In the genomic region with DNA sequence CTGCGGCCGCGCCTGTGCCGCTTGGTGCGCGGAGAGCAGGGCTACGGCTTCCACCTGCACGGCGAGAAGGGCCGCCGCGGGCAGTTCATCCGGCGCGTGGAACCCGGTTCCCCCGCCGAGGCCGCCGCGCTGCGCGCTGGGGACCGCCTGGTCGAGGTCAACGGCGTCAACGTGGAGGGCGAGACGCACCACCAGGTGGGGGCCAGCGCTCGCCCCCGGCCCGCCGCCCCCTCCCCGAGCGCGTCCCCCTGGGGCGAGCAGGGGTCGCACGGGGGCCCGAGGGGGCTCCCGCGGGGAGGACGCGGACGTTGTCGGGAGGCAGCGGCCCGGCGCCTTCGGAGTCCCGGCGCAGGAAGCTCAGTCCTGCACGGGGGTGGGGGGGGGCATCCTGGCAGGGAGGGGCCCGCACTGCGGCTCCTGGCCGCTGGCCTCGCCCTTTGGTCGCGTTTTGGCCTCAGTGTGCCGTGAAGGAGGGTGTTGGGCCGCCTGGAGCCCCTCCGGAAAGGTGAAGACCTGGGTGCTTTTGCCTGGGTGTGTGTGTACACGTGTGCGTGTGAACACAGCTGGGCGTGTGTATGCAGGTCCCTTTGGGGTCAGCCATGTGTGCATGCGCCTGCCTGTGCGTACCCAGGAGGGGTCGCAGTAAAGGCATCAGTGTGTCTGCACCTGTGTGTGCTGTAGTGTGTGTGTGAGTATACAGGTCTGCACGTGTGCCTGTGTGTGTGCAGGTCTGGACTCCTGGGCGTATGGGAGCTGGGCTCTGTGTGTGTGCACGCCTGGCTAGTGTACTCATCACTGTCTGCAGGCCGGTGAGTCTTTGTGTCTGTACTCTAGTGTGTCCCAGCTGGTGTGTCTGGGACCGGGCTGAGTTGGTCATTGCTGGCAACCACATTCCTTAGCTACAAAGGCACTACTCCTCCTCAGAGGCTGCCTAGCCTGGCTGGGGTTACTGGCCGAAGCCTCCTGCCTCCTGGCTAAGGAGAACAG, we compare ENCODE assay signal across 1 cellular context.
TF ChIP-seq lines count a peak whose summit lies in the region.

No MANE protein-coding gene starts in this region.

TF ChIP-seq in HepG2, 621 proteins besides CTCF, POLR2A, EP300 and RAD21 (continued from another document and continues in another):
- TF ChIP-seq RAD51 (IDR thresholded peaks at IDR 0.05; ENCODE audit: borderline replicate concordance): no peak
- TF ChIP-seq, protein P1, sequence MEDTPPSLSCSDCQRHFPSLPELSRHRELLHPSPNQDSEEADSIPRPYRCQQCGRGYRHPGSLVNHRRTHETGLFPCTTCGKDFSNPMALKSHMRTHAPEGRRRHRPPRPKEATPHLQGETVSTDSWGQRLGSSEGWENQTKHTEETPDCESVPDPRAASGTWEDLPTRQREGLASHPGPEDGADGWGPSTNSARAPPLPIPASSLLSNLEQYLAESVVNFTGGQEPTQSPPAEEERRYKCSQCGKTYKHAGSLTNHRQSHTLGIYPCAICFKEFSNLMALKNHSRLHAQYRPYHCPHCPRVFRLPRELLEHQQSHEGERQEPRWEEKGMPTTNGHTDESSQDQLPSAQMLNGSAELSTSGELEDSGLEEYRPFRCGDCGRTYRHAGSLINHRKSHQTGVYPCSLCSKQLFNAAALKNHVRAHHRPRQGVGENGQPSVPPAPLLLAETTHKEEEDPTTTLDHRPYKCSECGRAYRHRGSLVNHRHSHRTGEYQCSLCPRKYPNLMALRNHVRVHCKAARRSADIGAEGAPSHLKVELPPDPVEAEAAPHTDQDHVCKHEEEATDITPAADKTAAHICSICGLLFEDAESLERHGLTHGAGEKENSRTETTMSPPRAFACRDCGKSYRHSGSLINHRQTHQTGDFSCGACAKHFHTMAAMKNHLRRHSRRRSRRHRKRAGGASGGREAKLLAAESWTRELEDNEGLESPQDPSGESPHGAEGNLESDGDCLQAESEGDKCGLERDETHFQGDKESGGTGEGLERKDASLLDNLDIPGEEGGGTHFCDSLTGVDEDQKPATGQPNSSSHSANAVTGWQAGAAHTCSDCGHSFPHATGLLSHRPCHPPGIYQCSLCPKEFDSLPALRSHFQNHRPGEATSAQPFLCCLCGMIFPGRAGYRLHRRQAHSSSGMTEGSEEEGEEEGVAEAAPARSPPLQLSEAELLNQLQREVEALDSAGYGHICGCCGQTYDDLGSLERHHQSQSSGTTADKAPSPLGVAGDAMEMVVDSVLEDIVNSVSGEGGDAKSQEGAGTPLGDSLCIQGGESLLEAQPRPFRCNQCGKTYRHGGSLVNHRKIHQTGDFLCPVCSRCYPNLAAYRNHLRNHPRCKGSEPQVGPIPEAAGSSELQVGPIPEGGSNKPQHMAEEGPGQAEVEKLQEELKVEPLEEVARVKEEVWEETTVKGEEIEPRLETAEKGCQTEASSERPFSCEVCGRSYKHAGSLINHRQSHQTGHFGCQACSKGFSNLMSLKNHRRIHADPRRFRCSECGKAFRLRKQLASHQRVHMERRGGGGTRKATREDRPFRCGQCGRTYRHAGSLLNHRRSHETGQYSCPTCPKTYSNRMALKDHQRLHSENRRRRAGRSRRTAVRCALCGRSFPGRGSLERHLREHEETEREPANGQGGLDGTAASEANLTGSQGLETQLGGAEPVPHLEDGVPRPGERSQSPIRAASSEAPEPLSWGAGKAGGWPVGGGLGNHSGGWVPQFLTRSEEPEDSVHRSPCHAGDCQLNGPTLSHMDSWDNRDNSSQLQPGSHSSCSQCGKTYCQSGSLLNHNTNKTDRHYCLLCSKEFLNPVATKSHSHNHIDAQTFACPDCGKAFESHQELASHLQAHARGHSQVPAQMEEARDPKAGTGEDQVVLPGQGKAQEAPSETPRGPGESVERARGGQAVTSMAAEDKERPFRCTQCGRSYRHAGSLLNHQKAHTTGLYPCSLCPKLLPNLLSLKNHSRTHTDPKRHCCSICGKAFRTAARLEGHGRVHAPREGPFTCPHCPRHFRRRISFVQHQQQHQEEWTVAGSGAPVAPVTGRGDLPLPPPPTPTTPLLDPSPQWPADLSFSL (CRISPR knock-in tag; IDR thresholded peaks at IDR 0.05): peak; percentile 68; the same call in 1 of the 2 replicates
- no peak for TF ChIP-seq TOE1 (CRISPR knock-in tag; IDR thresholded peaks at IDR 0.05)
- no peak for TF ChIP-seq ZFP36L2 (CRISPR knock-in tag; IDR thresholded peaks at IDR 0.05)
- no peak for TF ChIP-seq NFYB (CRISPR knock-in tag; IDR thresholded peaks at IDR 0.05)
- no peak for TF ChIP-seq ZNF546 (CRISPR knock-in tag; conservative IDR thresholded peaks at IDR 0.05)
- peak; percentile 54; the same call in 1 of the 2 replicates for TF ChIP-seq ZNF788 (CRISPR knock-in tag; IDR thresholded peaks at IDR 0.05; ENCODE audit: borderline replicate concordance)
- no peak for TF ChIP-seq ZNF547 (CRISPR knock-in tag; IDR thresholded peaks at IDR 0.05)
- TF ChIP-seq SALL2 (CRISPR knock-in tag; IDR thresholded peaks at IDR 0.05): no peak
- TF ChIP-seq, protein P2, sequence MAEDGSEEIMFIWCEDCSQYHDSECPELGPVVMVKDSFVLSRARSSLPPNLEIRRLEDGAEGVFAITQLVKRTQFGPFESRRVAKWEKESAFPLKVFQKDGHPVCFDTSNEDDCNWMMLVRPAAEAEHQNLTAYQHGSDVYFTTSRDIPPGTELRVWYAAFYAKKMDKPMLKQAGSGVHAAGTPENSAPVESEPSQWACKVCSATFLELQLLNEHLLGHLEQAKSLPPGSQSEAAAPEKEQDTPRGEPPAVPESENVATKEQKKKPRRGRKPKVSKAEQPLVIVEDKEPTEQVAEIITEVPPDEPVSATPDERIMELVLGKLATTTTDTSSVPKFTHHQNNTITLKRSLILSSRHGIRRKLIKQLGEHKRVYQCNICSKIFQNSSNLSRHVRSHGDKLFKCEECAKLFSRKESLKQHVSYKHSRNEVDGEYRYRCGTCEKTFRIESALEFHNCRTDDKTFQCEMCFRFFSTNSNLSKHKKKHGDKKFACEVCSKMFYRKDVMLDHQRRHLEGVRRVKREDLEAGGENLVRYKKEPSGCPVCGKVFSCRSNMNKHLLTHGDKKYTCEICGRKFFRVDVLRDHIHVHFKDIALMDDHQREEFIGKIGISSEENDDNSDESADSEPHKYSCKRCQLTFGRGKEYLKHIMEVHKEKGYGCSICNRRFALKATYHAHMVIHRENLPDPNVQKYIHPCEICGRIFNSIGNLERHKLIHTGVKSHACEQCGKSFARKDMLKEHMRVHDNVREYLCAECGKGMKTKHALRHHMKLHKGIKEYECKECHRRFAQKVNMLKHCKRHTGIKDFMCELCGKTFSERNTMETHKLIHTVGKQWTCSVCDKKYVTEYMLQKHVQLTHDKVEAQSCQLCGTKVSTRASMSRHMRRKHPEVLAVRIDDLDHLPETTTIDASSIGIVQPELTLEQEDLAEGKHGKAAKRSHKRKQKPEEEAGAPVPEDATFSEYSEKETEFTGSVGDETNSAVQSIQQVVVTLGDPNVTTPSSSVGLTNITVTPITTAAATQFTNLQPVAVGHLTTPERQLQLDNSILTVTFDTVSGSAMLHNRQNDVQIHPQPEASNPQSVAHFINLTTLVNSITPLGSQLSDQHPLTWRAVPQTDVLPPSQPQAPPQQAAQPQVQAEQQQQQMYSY (CRISPR knock-in tag; IDR thresholded peaks at IDR 0.05): 0 out of 2 replicates have a peak, but pooled peaks have one; percentile 23
- no peak for TF ChIP-seq DPF2 (CRISPR knock-in tag; IDR thresholded peaks at IDR 0.05; ENCODE audit: borderline replicate concordance, low read depth)
- TF ChIP-seq ZNF343 (CRISPR knock-in tag; IDR thresholded peaks at IDR 0.05): no peak
- TF ChIP-seq FOSL2 (CRISPR knock-in tag; IDR thresholded peaks at IDR 0.05): no peak
- no peak for TF ChIP-seq KAT8 (CRISPR knock-in tag; IDR thresholded peaks at IDR 0.05)
- TF ChIP-seq KAT7 (CRISPR knock-in tag; IDR thresholded peaks at IDR 0.05; ENCODE audit: borderline replicate concordance): no peak
- no peak for TF ChIP-seq RELA (CRISPR knock-in tag; IDR thresholded peaks at IDR 0.05)
- TF ChIP-seq RBFOX2 (IDR thresholded peaks at IDR 0.05; ENCODE audit: low read depth, low read length): 0 out of 2 replicates have a peak, but pooled peaks have one; percentile 20
- no peak for TF ChIP-seq MBNL3 (CRISPR knock-in tag; conservative IDR thresholded peaks at IDR 0.05)
- TF ChIP-seq, protein P3, sequence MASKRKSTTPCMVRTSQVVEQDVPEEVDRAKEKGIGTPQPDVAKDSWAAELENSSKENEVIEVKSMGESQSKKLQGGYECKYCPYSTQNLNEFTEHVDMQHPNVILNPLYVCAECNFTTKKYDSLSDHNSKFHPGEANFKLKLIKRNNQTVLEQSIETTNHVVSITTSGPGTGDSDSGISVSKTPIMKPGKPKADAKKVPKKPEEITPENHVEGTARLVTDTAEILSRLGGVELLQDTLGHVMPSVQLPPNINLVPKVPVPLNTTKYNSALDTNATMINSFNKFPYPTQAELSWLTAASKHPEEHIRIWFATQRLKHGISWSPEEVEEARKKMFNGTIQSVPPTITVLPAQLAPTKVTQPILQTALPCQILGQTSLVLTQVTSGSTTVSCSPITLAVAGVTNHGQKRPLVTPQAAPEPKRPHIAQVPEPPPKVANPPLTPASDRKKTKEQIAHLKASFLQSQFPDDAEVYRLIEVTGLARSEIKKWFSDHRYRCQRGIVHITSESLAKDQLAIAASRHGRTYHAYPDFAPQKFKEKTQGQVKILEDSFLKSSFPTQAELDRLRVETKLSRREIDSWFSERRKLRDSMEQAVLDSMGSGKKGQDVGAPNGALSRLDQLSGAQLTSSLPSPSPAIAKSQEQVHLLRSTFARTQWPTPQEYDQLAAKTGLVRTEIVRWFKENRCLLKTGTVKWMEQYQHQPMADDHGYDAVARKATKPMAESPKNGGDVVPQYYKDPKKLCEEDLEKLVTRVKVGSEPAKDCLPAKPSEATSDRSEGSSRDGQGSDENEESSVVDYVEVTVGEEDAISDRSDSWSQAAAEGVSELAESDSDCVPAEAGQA (IDR thresholded peaks at IDR 0.05; ENCODE audit: low read depth): no peak
- TF ChIP-seq, protein P3 (CRISPR knock-in tag; IDR thresholded peaks at IDR 0.05; ENCODE audit: borderline replicate concordance): no peak
- no peak for TF ChIP-seq ZNF207 (IDR thresholded peaks at IDR 0.05; ENCODE audit: borderline replicate concordance)
- no peak for TF ChIP-seq ZNF382 (CRISPR knock-in tag; IDR thresholded peaks at IDR 0.05; ENCODE audit: borderline replicate concordance)
- TF ChIP-seq ATRX (CRISPR knock-in tag; IDR thresholded peaks at IDR 0.05; ENCODE audit: borderline replicate concordance): no peak
- no peak for TF ChIP-seq MAFF (IDR thresholded peaks at IDR 0.05; ENCODE audit: low read depth, low read length)
- peak; percentile 48; the same call in 1 of the 2 replicates for TF ChIP-seq TSC22D2 (CRISPR knock-in tag; IDR thresholded peaks at IDR 0.05; ENCODE audit: borderline replicate concordance)
- TF ChIP-seq PAWR (CRISPR knock-in tag; IDR thresholded peaks at IDR 0.05; ENCODE audit: borderline replicate concordance): no peak
- TF ChIP-seq, protein P4, sequence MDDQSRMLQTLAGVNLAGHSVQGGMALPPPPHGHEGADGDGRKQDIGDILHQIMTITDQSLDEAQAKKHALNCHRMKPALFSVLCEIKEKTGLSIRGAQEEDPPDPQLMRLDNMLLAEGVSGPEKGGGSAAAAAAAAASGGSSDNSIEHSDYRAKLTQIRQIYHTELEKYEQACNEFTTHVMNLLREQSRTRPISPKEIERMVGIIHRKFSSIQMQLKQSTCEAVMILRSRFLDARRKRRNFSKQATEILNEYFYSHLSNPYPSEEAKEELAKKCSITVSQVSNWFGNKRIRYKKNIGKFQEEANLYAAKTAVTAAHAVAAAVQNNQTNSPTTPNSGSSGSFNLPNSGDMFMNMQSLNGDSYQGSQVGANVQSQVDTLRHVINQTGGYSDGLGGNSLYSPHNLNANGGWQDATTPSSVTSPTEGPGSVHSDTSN (CRISPR knock-in tag; IDR thresholded peaks at IDR 0.05; ENCODE audit: borderline replicate concordance): no peak
- no peak for TF ChIP-seq TCF12 (IDR thresholded peaks at IDR 0.05)
- TF ChIP-seq TCF12 (CRISPR knock-in tag; IDR thresholded peaks at IDR 0.05): no peak
- no peak for TF ChIP-seq FIP1L1 (IDR thresholded peaks at IDR 0.05; ENCODE audit: borderline replicate concordance, insufficient read depth, low read depth, low read length)
- TF ChIP-seq TCF7L2 (IDR thresholded peaks at IDR 0.05; ENCODE audit: low read depth, low read length): no peak
- TF ChIP-seq, protein P5, sequence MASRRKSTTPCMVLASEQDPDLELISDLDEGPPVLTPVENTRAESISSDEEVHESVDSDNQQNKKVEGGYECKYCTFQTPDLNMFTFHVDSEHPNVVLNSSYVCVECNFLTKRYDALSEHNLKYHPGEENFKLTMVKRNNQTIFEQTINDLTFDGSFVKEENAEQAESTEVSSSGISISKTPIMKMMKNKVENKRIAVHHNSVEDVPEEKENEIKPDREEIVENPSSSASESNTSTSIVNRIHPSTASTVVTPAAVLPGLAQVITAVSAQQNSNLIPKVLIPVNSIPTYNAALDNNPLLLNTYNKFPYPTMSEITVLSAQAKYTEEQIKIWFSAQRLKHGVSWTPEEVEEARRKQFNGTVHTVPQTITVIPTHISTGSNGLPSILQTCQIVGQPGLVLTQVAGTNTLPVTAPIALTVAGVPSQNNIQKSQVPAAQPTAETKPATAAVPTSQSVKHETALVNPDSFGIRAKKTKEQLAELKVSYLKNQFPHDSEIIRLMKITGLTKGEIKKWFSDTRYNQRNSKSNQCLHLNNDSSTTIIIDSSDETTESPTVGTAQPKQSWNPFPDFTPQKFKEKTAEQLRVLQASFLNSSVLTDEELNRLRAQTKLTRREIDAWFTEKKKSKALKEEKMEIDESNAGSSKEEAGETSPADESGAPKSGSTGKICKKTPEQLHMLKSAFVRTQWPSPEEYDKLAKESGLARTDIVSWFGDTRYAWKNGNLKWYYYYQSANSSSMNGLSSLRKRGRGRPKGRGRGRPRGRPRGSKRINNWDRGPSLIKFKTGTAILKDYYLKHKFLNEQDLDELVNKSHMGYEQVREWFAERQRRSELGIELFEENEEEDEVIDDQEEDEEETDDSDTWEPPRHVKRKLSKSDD (CRISPR knock-in tag; IDR thresholded peaks at IDR 0.05; ENCODE audit: low read depth): no peak
- TF ChIP-seq SP1 (IDR thresholded peaks at IDR 0.05): no peak
- no peak for TF ChIP-seq SP1 (CRISPR knock-in tag; IDR thresholded peaks at IDR 0.05)
- no peak for TF ChIP-seq TRIM24 (CRISPR knock-in tag; IDR thresholded peaks at IDR 0.05)
- no peak for TF ChIP-seq ZNF792 (CRISPR knock-in tag; IDR thresholded peaks at IDR 0.05)
- TF ChIP-seq ZNF569 (CRISPR knock-in tag; IDR thresholded peaks at IDR 0.05; ENCODE audit: borderline replicate concordance): no peak
- TF ChIP-seq MIXL1 (CRISPR knock-in tag; IDR thresholded peaks at IDR 0.05): no peak
- TF ChIP-seq ZSCAN29 (CRISPR knock-in tag; conservative IDR thresholded peaks at IDR 0.05): no peak
- TF ChIP-seq NKX3-1 (CRISPR knock-in tag; IDR thresholded peaks at IDR 0.05): no peak
- TF ChIP-seq HOXA3 (CRISPR knock-in tag; IDR thresholded peaks at IDR 0.05): peak; percentile 44; the same call in 1 of the 2 replicates
